1 cellular context compared by ENCODE assay signal in genomic region chr19:53333466-53334449, GRCh38.
TF ChIP-seq lines count a peak whose summit lies in the region.

Gene ZNF845, plus strand, starts transcription at chr19:53333749. Its CDS starts 7,559 bp downstream, at chr19:53341308.

TF ChIP-seq in K562, 482 proteins besides CTCF, POLR2A, EP300 and RAD21 (continued from another document and continues in another):
- TF ChIP-seq, protein P1, sequence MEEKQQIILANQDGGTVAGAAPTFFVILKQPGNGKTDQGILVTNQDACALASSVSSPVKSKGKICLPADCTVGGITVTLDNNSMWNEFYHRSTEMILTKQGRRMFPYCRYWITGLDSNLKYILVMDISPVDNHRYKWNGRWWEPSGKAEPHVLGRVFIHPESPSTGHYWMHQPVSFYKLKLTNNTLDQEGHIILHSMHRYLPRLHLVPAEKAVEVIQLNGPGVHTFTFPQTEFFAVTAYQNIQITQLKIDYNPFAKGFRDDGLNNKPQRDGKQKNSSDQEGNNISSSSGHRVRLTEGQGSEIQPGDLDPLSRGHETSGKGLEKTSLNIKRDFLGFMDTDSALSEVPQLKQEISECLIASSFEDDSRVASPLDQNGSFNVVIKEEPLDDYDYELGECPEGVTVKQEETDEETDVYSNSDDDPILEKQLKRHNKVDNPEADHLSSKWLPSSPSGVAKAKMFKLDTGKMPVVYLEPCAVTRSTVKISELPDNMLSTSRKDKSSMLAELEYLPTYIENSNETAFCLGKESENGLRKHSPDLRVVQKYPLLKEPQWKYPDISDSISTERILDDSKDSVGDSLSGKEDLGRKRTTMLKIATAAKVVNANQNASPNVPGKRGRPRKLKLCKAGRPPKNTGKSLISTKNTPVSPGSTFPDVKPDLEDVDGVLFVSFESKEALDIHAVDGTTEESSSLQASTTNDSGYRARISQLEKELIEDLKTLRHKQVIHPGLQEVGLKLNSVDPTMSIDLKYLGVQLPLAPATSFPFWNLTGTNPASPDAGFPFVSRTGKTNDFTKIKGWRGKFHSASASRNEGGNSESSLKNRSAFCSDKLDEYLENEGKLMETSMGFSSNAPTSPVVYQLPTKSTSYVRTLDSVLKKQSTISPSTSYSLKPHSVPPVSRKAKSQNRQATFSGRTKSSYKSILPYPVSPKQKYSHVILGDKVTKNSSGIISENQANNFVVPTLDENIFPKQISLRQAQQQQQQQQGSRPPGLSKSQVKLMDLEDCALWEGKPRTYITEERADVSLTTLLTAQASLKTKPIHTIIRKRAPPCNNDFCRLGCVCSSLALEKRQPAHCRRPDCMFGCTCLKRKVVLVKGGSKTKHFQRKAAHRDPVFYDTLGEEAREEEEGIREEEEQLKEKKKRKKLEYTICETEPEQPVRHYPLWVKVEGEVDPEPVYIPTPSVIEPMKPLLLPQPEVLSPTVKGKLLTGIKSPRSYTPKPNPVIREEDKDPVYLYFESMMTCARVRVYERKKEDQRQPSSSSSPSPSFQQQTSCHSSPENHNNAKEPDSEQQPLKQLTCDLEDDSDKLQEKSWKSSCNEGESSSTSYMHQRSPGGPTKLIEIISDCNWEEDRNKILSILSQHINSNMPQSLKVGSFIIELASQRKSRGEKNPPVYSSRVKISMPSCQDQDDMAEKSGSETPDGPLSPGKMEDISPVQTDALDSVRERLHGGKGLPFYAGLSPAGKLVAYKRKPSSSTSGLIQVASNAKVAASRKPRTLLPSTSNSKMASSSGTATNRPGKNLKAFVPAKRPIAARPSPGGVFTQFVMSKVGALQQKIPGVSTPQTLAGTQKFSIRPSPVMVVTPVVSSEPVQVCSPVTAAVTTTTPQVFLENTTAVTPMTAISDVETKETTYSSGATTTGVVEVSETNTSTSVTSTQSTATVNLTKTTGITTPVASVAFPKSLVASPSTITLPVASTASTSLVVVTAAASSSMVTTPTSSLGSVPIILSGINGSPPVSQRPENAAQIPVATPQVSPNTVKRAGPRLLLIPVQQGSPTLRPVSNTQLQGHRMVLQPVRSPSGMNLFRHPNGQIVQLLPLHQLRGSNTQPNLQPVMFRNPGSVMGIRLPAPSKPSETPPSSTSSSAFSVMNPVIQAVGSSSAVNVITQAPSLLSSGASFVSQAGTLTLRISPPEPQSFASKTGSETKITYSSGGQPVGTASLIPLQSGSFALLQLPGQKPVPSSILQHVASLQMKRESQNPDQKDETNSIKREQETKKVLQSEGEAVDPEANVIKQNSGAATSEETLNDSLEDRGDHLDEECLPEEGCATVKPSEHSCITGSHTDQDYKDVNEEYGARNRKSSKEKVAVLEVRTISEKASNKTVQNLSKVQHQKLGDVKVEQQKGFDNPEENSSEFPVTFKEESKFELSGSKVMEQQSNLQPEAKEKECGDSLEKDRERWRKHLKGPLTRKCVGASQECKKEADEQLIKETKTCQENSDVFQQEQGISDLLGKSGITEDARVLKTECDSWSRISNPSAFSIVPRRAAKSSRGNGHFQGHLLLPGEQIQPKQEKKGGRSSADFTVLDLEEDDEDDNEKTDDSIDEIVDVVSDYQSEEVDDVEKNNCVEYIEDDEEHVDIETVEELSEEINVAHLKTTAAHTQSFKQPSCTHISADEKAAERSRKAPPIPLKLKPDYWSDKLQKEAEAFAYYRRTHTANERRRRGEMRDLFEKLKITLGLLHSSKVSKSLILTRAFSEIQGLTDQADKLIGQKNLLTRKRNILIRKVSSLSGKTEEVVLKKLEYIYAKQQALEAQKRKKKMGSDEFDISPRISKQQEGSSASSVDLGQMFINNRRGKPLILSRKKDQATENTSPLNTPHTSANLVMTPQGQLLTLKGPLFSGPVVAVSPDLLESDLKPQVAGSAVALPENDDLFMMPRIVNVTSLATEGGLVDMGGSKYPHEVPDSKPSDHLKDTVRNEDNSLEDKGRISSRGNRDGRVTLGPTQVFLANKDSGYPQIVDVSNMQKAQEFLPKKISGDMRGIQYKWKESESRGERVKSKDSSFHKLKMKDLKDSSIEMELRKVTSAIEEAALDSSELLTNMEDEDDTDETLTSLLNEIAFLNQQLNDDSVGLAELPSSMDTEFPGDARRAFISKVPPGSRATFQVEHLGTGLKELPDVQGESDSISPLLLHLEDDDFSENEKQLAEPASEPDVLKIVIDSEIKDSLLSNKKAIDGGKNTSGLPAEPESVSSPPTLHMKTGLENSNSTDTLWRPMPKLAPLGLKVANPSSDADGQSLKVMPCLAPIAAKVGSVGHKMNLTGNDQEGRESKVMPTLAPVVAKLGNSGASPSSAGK (IDR thresholded peaks at IDR 0.05), result peak; percentile 46; the same call in 1 of the 2 replicates
- no peak for TF ChIP-seq NR4A1 (CRISPR knock-in tag; IDR thresholded peaks at IDR 0.05)
- TF ChIP-seq NR4A1 (tag; IDR thresholded peaks at IDR 0.05), result no peak
- TF ChIP-seq SMARCB1 (IDR thresholded peaks at IDR 0.05; ENCODE audit: insufficient read length, low read depth), result no peak
- no peak for TF ChIP-seq KDM2B (CRISPR knock-in tag; IDR thresholded peaks at IDR 0.05)
- TF ChIP-seq HDAC6 (IDR thresholded peaks at IDR 0.05; ENCODE audit: low read depth, low read length), result no peak
- no peak for TF ChIP-seq TCFL5 (CRISPR knock-in tag; conservative IDR thresholded peaks at IDR 0.05)
- TF ChIP-seq ILK (tag; IDR thresholded peaks at IDR 0.05; ENCODE audit: borderline replicate concordance, low read depth), result no peak
- no peak for TF ChIP-seq GATAD2A (IDR thresholded peaks at IDR 0.05)
- peak; percentile 17; the same call in 1 of the 2 replicates for TF ChIP-seq CXXC5 (CRISPR knock-in tag; IDR thresholded peaks at IDR 0.05)
- TF ChIP-seq TAF1 (IDR thresholded peaks at IDR 0.05; ENCODE audit: control insufficient read depth, extremely low read depth, insufficient read depth, low read length, severe bottlenecking), result peak; percentile 75
- TF ChIP-seq COPS2 (conservative IDR thresholded peaks at IDR 0.05), result no peak
- TF ChIP-seq, protein P2, sequence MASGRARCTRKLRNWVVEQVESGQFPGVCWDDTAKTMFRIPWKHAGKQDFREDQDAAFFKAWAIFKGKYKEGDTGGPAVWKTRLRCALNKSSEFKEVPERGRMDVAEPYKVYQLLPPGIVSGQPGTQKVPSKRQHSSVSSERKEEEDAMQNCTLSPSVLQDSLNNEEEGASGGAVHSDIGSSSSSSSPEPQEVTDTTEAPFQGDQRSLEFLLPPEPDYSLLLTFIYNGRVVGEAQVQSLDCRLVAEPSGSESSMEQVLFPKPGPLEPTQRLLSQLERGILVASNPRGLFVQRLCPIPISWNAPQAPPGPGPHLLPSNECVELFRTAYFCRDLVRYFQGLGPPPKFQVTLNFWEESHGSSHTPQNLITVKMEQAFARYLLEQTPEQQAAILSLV (tag; IDR thresholded peaks at IDR 0.05), result no peak
- no peak for TF ChIP-seq HMG20B (CRISPR knock-in tag; IDR thresholded peaks at IDR 0.05)
- TF ChIP-seq ZNF174 (CRISPR knock-in tag; IDR thresholded peaks at IDR 0.05), result no peak
- TF ChIP-seq MYC (IDR thresholded peaks at IDR 0.05; ENCODE audit: low read depth, low read length), result 0 out of 2 replicates have a peak, but pooled peaks have one; percentile 50
- TF ChIP-seq MYC (CRISPR knock-in tag; IDR thresholded peaks at IDR 0.05; ENCODE audit: borderline replicate concordance, low read depth), result no peak
- no peak for TF ChIP-seq CLOCK (CRISPR knock-in tag; IDR thresholded peaks at IDR 0.05; ENCODE audit: borderline replicate concordance)
- peak; percentile 44 for TF ChIP-seq MEIS2 (IDR thresholded peaks at IDR 0.05; ENCODE audit: partially characterized antibody)
- TF ChIP-seq ZBTB17 (CRISPR knock-in tag; IDR thresholded peaks at IDR 0.05), result no peak
- TF ChIP-seq ATF1 (CRISPR knock-in tag; IDR thresholded peaks at IDR 0.05), result no peak
- no peak for TF ChIP-seq ATF1 (tag; IDR thresholded peaks at IDR 0.05)
- no peak for TF ChIP-seq ZNF184 (CRISPR knock-in tag; IDR thresholded peaks at IDR 0.05)
- TF ChIP-seq ZNF354B (CRISPR knock-in tag; IDR thresholded peaks at IDR 0.05), result no peak
- no peak for TF ChIP-seq ZNF778 (CRISPR knock-in tag; IDR thresholded peaks at IDR 0.05)
- no peak for TF ChIP-seq MTA3 (IDR thresholded peaks at IDR 0.05; ENCODE audit: borderline replicate concordance)
- no peak for TF ChIP-seq IRF1 (CRISPR knock-in tag; IDR thresholded peaks at IDR 0.05; ENCODE audit: borderline replicate concordance)
- TF ChIP-seq ATF7 (IDR thresholded peaks at IDR 0.05), result 0 out of 2 replicates have a peak, but pooled peaks have one; percentile 19
- TF ChIP-seq HSF4 (CRISPR knock-in tag; IDR thresholded peaks at IDR 0.05; ENCODE audit: borderline replicate concordance), result no peak
- peak; percentile 60 for TF ChIP-seq EP400 (IDR thresholded peaks at IDR 0.05)
- TF ChIP-seq CBFB (CRISPR knock-in tag; IDR thresholded peaks at IDR 0.05), result no peak
- TF ChIP-seq HEY1 (CRISPR knock-in tag; IDR thresholded peaks at IDR 0.05; ENCODE audit: borderline replicate concordance), result no peak
- no peak for TF ChIP-seq ZNF197 (CRISPR knock-in tag; IDR thresholded peaks at IDR 0.05; ENCODE audit: low read depth)
- TF ChIP-seq YY1 (IDR thresholded peaks at IDR 0.05; ENCODE audit: borderline replicate concordance in 1 of 3, control insufficient read depth in 1 of 3, extremely low read depth in 1 of 3, insufficient read depth in 3 of 3, insufficient read length in 1 of 3, insufficient replicate concordance in 2 of 3, low read depth in 1 of 3, low read length in 2 of 3), result no peak
- no peak for TF ChIP-seq PPARD (CRISPR knock-in tag; IDR thresholded peaks at IDR 0.05)
- no peak for TF ChIP-seq ZNF134 (CRISPR knock-in tag; conservative IDR thresholded peaks at IDR 0.05)
- no peak for TF ChIP-seq ZNF583 (CRISPR knock-in tag; IDR thresholded peaks at IDR 0.05)
- peak; percentile 81 for TF ChIP-seq RBFOX2 (IDR thresholded peaks at IDR 0.05; ENCODE audit: low read depth, low read length)
- no peak for TF ChIP-seq HNRNPH1 (optimal IDR thresholded peaks at IDR 0.05; ENCODE audit: low read depth, low read length)
- no peak for TF ChIP-seq LARP7 (IDR thresholded peaks at IDR 0.05)
- TF ChIP-seq FOXJ3 (CRISPR knock-in tag; IDR thresholded peaks at IDR 0.05), result no peak
- peak; percentile 84 for TF ChIP-seq SUPT5H (IDR thresholded peaks at IDR 0.05)
- TF ChIP-seq SIN3A (IDR thresholded peaks at IDR 0.05; ENCODE audit: borderline replicate concordance in 2 of 2, control insufficient read depth in 1 of 2, low read depth in 2 of 2, low read length in 2 of 2), result peak; percentile 22 to 47; a peak in 2 of 4 replicates
- no peak for TF ChIP-seq SNRNP70 (optimal IDR thresholded peaks at IDR 0.05; ENCODE audit: low read depth, low read length)
- TF ChIP-seq RCOR1 (IDR thresholded peaks at IDR 0.05; ENCODE audit: borderline replicate concordance in 1 of 2, low read depth in 2 of 2, low read length in 2 of 2), result no peak
- no peak for TF ChIP-seq MAFG (tag; conservative IDR thresholded peaks at IDR 0.05)
- no peak for TF ChIP-seq NR2C2 (CRISPR knock-in tag; IDR thresholded peaks at IDR 0.05)
- peak; percentile 34; the same call in 1 of the 2 replicates for TF ChIP-seq NR2C2 (tag; IDR thresholded peaks at IDR 0.05)
- TF ChIP-seq ATF3 (IDR thresholded peaks at IDR 0.05), result no peak
- TF ChIP-seq ATF3 (CRISPR knock-in tag; conservative IDR thresholded peaks at IDR 0.05), result no peak
- TF ChIP-seq ZNF507 (tag; conservative IDR thresholded peaks at IDR 0.05), result no peak
- no peak for TF ChIP-seq ZNF780A (CRISPR knock-in tag; IDR thresholded peaks at IDR 0.05)
- no peak for TF ChIP-seq HLTF (IDR thresholded peaks at IDR 0.05)
- TF ChIP-seq UBTF (IDR thresholded peaks at IDR 0.05; ENCODE audit: borderline replicate concordance in 1 of 2, low read depth in 2 of 2, low read length in 2 of 2), result no peak
- no peak for TF ChIP-seq TCF7 (IDR thresholded peaks at IDR 0.05; ENCODE audit: borderline replicate concordance)
- TF ChIP-seq TBP (optimal IDR thresholded peaks at IDR 0.05; ENCODE audit: low read depth, low read length), result no peak
- no peak for TF ChIP-seq PHB (CRISPR knock-in tag; IDR thresholded peaks at IDR 0.05)
